ENCODE assay signal across 1 cellular context in genomic region chr5:45796959-45797553, GRCh38.
TF ChIP-seq lines count a peak whose summit lies in the region.

No MANE protein-coding gene starts in this region.

TF ChIP-seq in GM12878, 131 proteins besides CTCF, POLR2A, EP300 and RAD21 (continued from another document):
- TF ChIP-seq PRDM15 (CRISPR knock-in tag; IDR thresholded peaks at IDR 0.05) (no peak), MYC (IDR thresholded peaks at IDR 0.05; ENCODE audit: insufficient read depth, insufficient read length, insufficient replicate concordance, low read length, severe bottlenecking) (no peak), TCF7 (IDR thresholded peaks at IDR 0.05; ENCODE audit: borderline replicate concordance) (no peak), BCLAF1 (IDR thresholded peaks at IDR 0.05) (no peak), KDM1A (IDR thresholded peaks at IDR 0.05; ENCODE audit: borderline replicate concordance) (no peak), SMC3 (IDR thresholded peaks at IDR 0.05; ENCODE audit: borderline replicate concordance, low read length) (0 out of 2 replicates have a peak, but pooled peaks have one; percentile 9)
